8 cellular contexts compared by ENCODE assay signal in genomic region chr1:94542088-94542671, GRCh38. TPM values are rescaled to one million over a fixed set of nuclear protein-coding genes. Genes with fewer than 3 reads are reported as not detected.
A peak's percentile ranks its signal among the peaks of the same experiment; 100 is the strongest.
DNase-seq lines count a peak whose midpoint lies in the region; ATAC-seq and TF ChIP-seq lines count a peak whose summit lies in the region.

No MANE protein-coding gene starts in this region.

- H4K20me1 ChIP-seq in BLaER1 (no peaks in the 10 kb centered on the region), OCI-LY7 (ENCODE audit: insufficient read depth, low read length) (no peaks in the 10 kb centered on the region)

- no peak overlapping the region for H2AFZ ChIP-seq in OCI-LY7 (ENCODE audit: low read length)

- no peak overlapping the region for H3K27ac ChIP-seq in BLaER1
- H3K27ac ChIP-seq in OCI-LY7 (ENCODE audit: low read depth, low read length, poor library complexity, severe bottlenecking) = no peak overlapping the region

- peak overlapping the region; percentile 78 to 93 (median 90) for H3K4me3 Mint-ChIP-seq in naive B cell

- H3K4me2 ChIP-seq in BLaER1 = peak overlapping the region; percentile 94
- H3K4me2 ChIP-seq in OCI-LY7 (ENCODE audit: low read length) = no peak overlapping the region

- POLR2A ChIA-PET in OCI-LY7 (lab: Charles Lee) = no interaction called here

- peaks cover 0 to 4% (median 0%) of the 10 kb centered on the region in 7 donors for H3K9me3 Mint-ChIP-seq in naive B cell

- no peak for TF ChIP-seq CTCF in epithelial cell of esophagus (IDR thresholded peaks at IDR 0.05; ENCODE audit: insufficient read depth, low read depth, low read length, missing control alignments)
- TF ChIP-seq CTCF in OCI-LY7 (conservative IDR thresholded peaks at IDR 0.05; ENCODE audit: low read length) = no peak

- intact Hi-C loops in OCI-LY7 (cut with micrococcal nuclease; ENCODE audit: unreplicated experiment) = no loop called here

- CTCF ChIA-PET in OCI-LY7 (lab: Charles Lee; ENCODE audit: unreplicated experiment) = no interaction called here

- no peaks in the 10 kb centered on the region for H3K36me3 Mint-ChIP-seq in naive B cell

- BruUV-seq in OCI-LY7 (replicated peaks; lab: Mats Ljungman, UMichigan) = no TSS peak

- H3K27ac Mint-ChIP-seq in naive B cell = peak overlapping the region in 3 of 6 donors; percentile 22 to 71 (median 61)

- H3K9me3 ChIP-seq in BLaER1 = peaks cover 3% of the 10 kb centered on the region; the same call in 1 of the 2 replicates
- no peaks in the 10 kb centered on the region for H3K9me3 ChIP-seq in OCI-LY7 (ENCODE audit: low read length)

- H3K9ac ChIP-seq in BLaER1 = no peak overlapping the region

- H3K4me3 ChIP-seq in BLaER1 = peak overlapping the region; percentile 74
- H3K4me3 ChIP-seq in epithelial cell of esophagus (ENCODE audit: low read length) = peak overlapping the region; percentile 58
- H3K4me3 ChIP-seq in OCI-LY7 (ENCODE audit: low read depth, low read length, poor library complexity, severe bottlenecking) = no peak overlapping the region

- no peaks in the 10 kb centered on the region for H3K9me2 ChIP-seq in OCI-LY7 (ENCODE audit: insufficient read depth, low read length)

- H3K36me3 ChIP-seq in BLaER1 (no peaks in the 10 kb centered on the region), OCI-LY7 (ENCODE audit: insufficient read depth, low read length) (no peaks in the 10 kb centered on the region)

- H3K27me3 ChIP-seq in BLaER1 = peaks cover 20% of the 10 kb centered on the region

- H3K4me1 ChIP-seq in BLaER1 (peaks cover 21% of the 10 kb centered on the region), OCI-LY7 (ENCODE audit: insufficient read depth, low read length, poor library complexity, severe bottlenecking) (no peaks in the 10 kb centered on the region)

- peaks cover 13 to 79% (median 76%) of the 10 kb centered on the region in 3 donors for H3K27me3 Mint-ChIP-seq in naive B cell

- ATAC-seq in GM21381 (IDR thresholded peaks at IDR 0.05; ENCODE audit: unreplicated experiment) = peak; percentile 8
- ATAC-seq in naive B cell (ENCODE audit: low read depth in 2 of 2) = peak; percentile 30 to 50
- ATAC-seq in HG03025 (IDR thresholded peaks at IDR 0.05; ENCODE audit: low FRiP score, unreplicated experiment) = no peak
- ATAC-seq in HG02763 (IDR thresholded peaks at IDR 0.05; ENCODE audit: unreplicated experiment) = no peak

- no peaks in the 10 kb centered on the region for H3K79me2 ChIP-seq in OCI-LY7 (ENCODE audit: insufficient read depth, low read depth, low read length)

- DNase-seq in RPMI7951 (ENCODE audit: low read depth) = peak; percentile 96
- no peak for DNase-seq in epithelial cell of esophagus (ENCODE audit: low read depth)
- no peak for DNase-seq in naive B cell
- no peak for DNase-seq in OCI-LY7 (ENCODE audit: low spot score)

- peaks cover 8 to 25% (median 16%) of the 10 kb centered on the region in 3 donors for H3K4me1 Mint-ChIP-seq in naive B cell

RNA-seq across cellular contexts. Expression of gene F3, which starts 0.6 kb away (rescaled TPM):
- 76.5 and 84.8 TPM in 2 replicates for total RNA-seq in RPMI7951 (2014; rRNA removed; shearing (Covaris generic))
- not detected for polyA plus RNA-seq in naive B cell (ENCODE audit: low read depth in 6 of 6)
- total RNA-seq in OCI-LY7 (2014; rRNA removed; shearing (Covaris generic)) = not detected in 2 replicates
- total RNA-seq in OCI-LY7 (2022) = 0.20 TPM in 1 of 2 replicates, not detected in the other

Comparison
In these comparisons a context has a peak if more than half of its experiments do, and no peak if none do; other contexts are left out.
1. ATAC-seq: peak in GM21381 (single experiment) and naive B cell (2 of 2); none in HG03025 (single experiment) and HG02763 (single experiment).
2. RNA of gene F3, which starts 0.6 kb away (total RNA-seq): 76.5 to 84.8 TPM in RPMI7951; 0.20 TPM in OCI-LY7; every median in the first group is over 10 times any median in the second.